ENCODE assay signal across 8 cellular contexts in the genomic region with DNA sequence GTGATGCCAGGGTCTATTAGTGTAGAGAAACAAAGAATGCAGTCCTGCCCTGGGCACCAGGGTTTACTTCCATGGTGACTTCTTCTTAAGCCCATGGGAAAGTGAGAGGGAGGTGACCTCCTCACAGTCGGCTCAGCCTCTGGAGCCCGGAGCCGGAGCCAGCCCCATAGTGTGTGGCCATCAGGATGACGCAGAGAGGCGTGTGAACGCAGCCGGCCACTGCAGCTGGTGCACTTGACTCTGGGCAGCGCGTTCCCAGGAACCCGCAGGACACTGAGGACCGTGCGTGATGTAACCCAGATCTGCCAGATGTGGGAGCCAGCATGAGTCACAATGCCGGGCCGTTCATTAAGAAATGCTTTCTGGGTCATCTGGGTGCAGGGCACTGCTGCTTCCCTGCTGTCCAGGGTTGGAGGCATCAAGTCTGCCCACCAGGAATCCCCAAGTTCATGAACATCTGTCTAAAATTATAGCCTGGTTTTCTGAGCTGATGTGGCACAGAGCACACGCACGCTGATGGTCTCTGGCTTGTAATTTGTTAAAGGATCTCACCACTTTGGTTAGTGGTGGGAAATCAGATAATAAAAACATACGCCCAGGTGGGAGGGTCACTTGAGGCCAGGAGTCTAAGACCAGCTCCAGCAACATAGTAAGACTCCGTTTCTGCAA.
DNase-seq lines count a peak whose midpoint lies in the region; ATAC-seq and TF ChIP-seq lines count a peak whose summit lies in the region.

No MANE protein-coding gene starts in this region.

- no peaks in the 10 kb centered on the region for H3K9me3 ChIP-seq in HCT116 (ENCODE audit: control insufficient read depth in 1 of 2, insufficient read depth in 1 of 2, low read depth in 1 of 2, low read length in 2 of 2)
- no peaks in the 10 kb centered on the region for H3K9me3 ChIP-seq in RWPE2 (ENCODE audit: severe bottlenecking)
- H3K9me3 ChIP-seq in esophagus muscularis mucosa = no peaks in the 10 kb centered on the region
- no peaks in the 10 kb centered on the region for H3K9me3 ChIP-seq in muscle layer of colon (ENCODE audit: low read length)

- peaks cover 18% of the 10 kb centered on the region; the same call in 1 of the 2 replicates for H3K79me2 ChIP-seq in HCT116 (ENCODE audit: insufficient read depth, low read length)

- TF ChIP-seq CTCF in HCT116 (IDR thresholded peaks at IDR 0.05 in 2 of 3, conservative IDR thresholded peaks at IDR 0.05 in 1 of 3; ENCODE audit: borderline replicate concordance in 1 of 3, insufficient read depth in 1 of 3, low read depth in 2 of 3, low read length in 2 of 3) (no peak), RWPE2 (IDR thresholded peaks at IDR 0.05; ENCODE audit: poor library complexity, severe bottlenecking) (no peak), esophagus muscularis mucosa (IDR thresholded peaks at IDR 0.05) (no peak)

- no peak overlapping the region for H2AFZ ChIP-seq in HCT116 (ENCODE audit: low read depth, low read length, poor library complexity, severe bottlenecking)

- peak; percentile 87 for TF ChIP-seq EP300 in esophagus muscularis mucosa (IDR thresholded peaks at IDR 0.05)

- no peak for TF ChIP-seq POLR2A in HCT116 (IDR thresholded peaks at IDR 0.05; ENCODE audit: borderline replicate concordance, extremely low read depth, insufficient read depth, insufficient read length)
- no peak for TF ChIP-seq POLR2A in esophagus muscularis mucosa (IDR thresholded peaks at IDR 0.05; ENCODE audit: low read depth)

- TF ChIP-seq RAD21 in HCT116 (IDR thresholded peaks at IDR 0.05; ENCODE audit: low read depth) = peak; percentile 27

- RAD21 ChIA-PET in HCT116 (lab: Charles Lee; ENCODE audit: low non-redundant PET in 1 of 2, low total read pairs in 2 of 2, uncharacterized antibody in 2 of 2, unreplicated experiment in 2 of 2) = interaction anchor here in 1 of 2 experiments (0.6 kb wide), 1 partner anchor 17 kb away, joined by 3 read pairs; no protein-coding TSS in a partner anchor

- H3K27me3 ChIP-seq in HCT116 (ENCODE audit: insufficient read depth, low read length) = no peaks in the 10 kb centered on the region
- no peaks in the 10 kb centered on the region for H3K27me3 ChIP-seq in RWPE2 (ENCODE audit: insufficient read depth, poor library complexity, severe bottlenecking)
- H3K27me3 ChIP-seq in esophagus muscularis mucosa = no peaks in the 10 kb centered on the region
- H3K27me3 ChIP-seq in muscle layer of colon (ENCODE audit: control insufficient read depth in 1 of 2, insufficient read depth in 2 of 2, low read length in 2 of 2) = no peaks in the 10 kb centered on the region

- ATAC-seq in HCT116 (peak; percentile 99), RWPE2 (ENCODE audit: low read depth) (peak; percentile 76), GM19455 (IDR thresholded peaks at IDR 0.05; ENCODE audit: unreplicated experiment) (no peak), HG03039 (IDR thresholded peaks at IDR 0.05; ENCODE audit: unreplicated experiment) (no peak)

- H3K36me3 ChIP-seq in HCT116 (ENCODE audit: control insufficient read depth in 1 of 2, insufficient read depth in 2 of 2, low read length in 2 of 2) (no peaks in the 10 kb centered on the region), RWPE2 (ENCODE audit: low read depth) (peaks cover 8% of the 10 kb centered on the region; the same call in 1 of the 2 replicates), esophagus muscularis mucosa (no peaks in the 10 kb centered on the region), muscle layer of colon (ENCODE audit: insufficient read depth, low read length) (no peaks in the 10 kb centered on the region)

- H3K4me3 ChIP-seq in HCT116 (replicated peaks in 1 of 2; ENCODE audit: low read depth in 1 of 2, low read length in 2 of 2) (peak overlapping the region; percentile 29 to 50), RWPE2 (ENCODE audit: severe bottlenecking) (no peak overlapping the region), esophagus muscularis mucosa (peak overlapping the region; percentile 26 to 45 (median 34)), muscle layer of colon (ENCODE audit: low read depth in 1 of 2, low read length in 2 of 2) (peak overlapping the region; percentile 16 to 45)

- peak overlapping the region; percentile 80 for H3K4me2 ChIP-seq in HCT116 (ENCODE audit: low read length)

- H4K20me1 ChIP-seq in HCT116 (ENCODE audit: insufficient read depth) = no peaks in the 10 kb centered on the region

- peaks cover 18 to 19% of the 10 kb centered on the region in 2 experiments for H3K4me1 ChIP-seq in HCT116 (ENCODE audit: control insufficient read depth in 1 of 2, insufficient read depth in 2 of 2, low read length in 2 of 2)
- peaks cover 5% of the 10 kb centered on the region for H3K4me1 ChIP-seq in RWPE2 (ENCODE audit: insufficient read depth, poor library complexity, severe bottlenecking)
- H3K4me1 ChIP-seq in esophagus muscularis mucosa = peaks cover 37 to 72% (median 61%) of the 10 kb centered on the region in 4 donors
- peaks cover 34% of the 10 kb centered on the region for H3K4me1 ChIP-seq in muscle layer of colon (ENCODE audit: insufficient read depth, low read length)

- BruUV-seq in HCT116 (replicated peaks; lab: Mats Ljungman, UMichigan) = no TSS peak

- WGBS in esophagus muscularis mucosa = 12% methylated on average over 12 of the region's 18 CpGs

- intact Hi-C loops in HCT116 (cut with micrococcal nuclease) (no loop called here), esophagus muscularis mucosa (cut with DNase I) (no loop called here)

- no peak overlapping the region for H3K27ac ChIP-seq in HCT116 (ENCODE audit: low read depth, low read length)
- H3K27ac ChIP-seq in RWPE2 (ENCODE audit: poor library complexity, severe bottlenecking) = no peak overlapping the region
- H3K27ac ChIP-seq in esophagus muscularis mucosa (replicated peaks in 1 of 4) = peak overlapping the region; percentile 76 to 88 (median 85)
- peak overlapping the region; percentile 55 for H3K27ac ChIP-seq in muscle layer of colon (ENCODE audit: low read depth, low read length)

- CTCF ChIA-PET in HCT116 (lab: Charles Lee) = interaction anchor here (1.9 kb wide), 1 partner anchor 16 kb away, joined by 9 read pairs; no protein-coding TSS in a partner anchor

- H3K9me2 ChIP-seq in HCT116 (ENCODE audit: insufficient read depth) = no peaks in the 10 kb centered on the region

- peak overlapping the region; percentile 34 for H3K9ac ChIP-seq in HCT116 (ENCODE audit: low read length)
- peak overlapping the region; percentile 23 for H3K9ac ChIP-seq in muscle layer of colon (ENCODE audit: low read length)

- POLR2A ChIA-PET in HCT116 (lab: Charles Lee) = interaction anchor here (0.8 to 1.5 kb wide), 3 partner anchors 9 to 112 kb away, joined by 3 to 6 read pairs (median 5); no protein-coding TSS in a partner anchor

- DNase-seq in HCT116 (ENCODE audit: low read depth, low spot score) (peak; percentile 87), RWPE2 (ENCODE audit: low spot score) (peak; percentile 68), esophagus muscularis mucosa (ENCODE audit: extremely low spot score) (peak; percentile 95)
- DNase-seq in activated naive CD4-positive, alpha-beta T cell treated with anti-CD3 and anti-CD28 coated beads, Interleukin-2, amount 50 U/mL, for 16 hours = no peak
- no peak for DNase-seq in stimulated activated naive CD4-positive, alpha-beta T cell treated with Interleukin-2 at 50 U/mL for 16 hours (lab: John Stamatoyannopoulos, UW)

TF ChIP-seq in HCT116, 20 proteins besides CTCF, POLR2A, EP300 and RAD21 (continues in another document):
- TF ChIP-seq POLR2AphosphoS5 (IDR thresholded peaks at IDR 0.05; ENCODE audit: low read depth, low read length) (peak; percentile 54), ELF1 (IDR thresholded peaks at IDR 0.05; ENCODE audit: borderline replicate concordance, low read depth) (no peak), CEBPB (IDR thresholded peaks at IDR 0.05; ENCODE audit: low read depth) (peak; percentile 91), EZH2phosphoT487 (IDR thresholded peaks at IDR 0.05; ENCODE audit: borderline replicate concordance) (no peak)
- TF ChIP-seq, protein P1, sequence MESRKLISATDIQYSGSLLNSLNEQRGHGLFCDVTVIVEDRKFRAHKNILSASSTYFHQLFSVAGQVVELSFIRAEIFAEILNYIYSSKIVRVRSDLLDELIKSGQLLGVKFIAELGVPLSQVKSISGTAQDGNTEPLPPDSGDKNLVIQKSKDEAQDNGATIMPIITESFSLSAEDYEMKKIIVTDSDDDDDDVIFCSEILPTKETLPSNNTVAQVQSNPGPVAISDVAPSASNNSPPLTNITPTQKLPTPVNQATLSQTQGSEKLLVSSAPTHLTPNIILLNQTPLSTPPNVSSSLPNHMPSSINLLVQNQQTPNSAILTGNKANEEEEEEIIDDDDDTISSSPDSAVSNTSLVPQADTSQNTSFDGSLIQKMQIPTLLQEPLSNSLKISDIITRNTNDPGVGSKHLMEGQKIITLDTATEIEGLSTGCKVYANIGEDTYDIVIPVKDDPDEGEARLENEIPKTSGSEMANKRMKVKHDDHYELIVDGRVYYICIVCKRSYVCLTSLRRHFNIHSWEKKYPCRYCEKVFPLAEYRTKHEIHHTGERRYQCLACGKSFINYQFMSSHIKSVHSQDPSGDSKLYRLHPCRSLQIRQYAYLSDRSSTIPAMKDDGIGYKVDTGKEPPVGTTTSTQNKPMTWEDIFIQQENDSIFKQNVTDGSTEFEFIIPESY (IDR thresholded peaks at IDR 0.05; ENCODE audit: extremely low read depth, insufficient replicate concordance, low read length) = no peak
- TF ChIP-seq, protein P2, sequence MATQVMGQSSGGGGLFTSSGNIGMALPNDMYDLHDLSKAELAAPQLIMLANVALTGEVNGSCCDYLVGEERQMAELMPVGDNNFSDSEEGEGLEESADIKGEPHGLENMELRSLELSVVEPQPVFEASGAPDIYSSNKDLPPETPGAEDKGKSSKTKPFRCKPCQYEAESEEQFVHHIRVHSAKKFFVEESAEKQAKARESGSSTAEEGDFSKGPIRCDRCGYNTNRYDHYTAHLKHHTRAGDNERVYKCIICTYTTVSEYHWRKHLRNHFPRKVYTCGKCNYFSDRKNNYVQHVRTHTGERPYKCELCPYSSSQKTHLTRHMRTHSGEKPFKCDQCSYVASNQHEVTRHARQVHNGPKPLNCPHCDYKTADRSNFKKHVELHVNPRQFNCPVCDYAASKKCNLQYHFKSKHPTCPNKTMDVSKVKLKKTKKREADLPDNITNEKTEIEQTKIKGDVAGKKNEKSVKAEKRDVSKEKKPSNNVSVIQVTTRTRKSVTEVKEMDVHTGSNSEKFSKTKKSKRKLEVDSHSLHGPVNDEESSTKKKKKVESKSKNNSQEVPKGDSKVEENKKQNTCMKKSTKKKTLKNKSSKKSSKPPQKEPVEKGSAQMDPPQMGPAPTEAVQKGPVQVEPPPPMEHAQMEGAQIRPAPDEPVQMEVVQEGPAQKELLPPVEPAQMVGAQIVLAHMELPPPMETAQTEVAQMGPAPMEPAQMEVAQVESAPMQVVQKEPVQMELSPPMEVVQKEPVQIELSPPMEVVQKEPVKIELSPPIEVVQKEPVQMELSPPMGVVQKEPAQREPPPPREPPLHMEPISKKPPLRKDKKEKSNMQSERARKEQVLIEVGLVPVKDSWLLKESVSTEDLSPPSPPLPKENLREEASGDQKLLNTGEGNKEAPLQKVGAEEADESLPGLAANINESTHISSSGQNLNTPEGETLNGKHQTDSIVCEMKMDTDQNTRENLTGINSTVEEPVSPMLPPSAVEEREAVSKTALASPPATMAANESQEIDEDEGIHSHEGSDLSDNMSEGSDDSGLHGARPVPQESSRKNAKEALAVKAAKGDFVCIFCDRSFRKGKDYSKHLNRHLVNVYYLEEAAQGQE (IDR thresholded peaks at IDR 0.05; ENCODE audit: low read depth) = no peak

Comparison
In these comparisons a context has a peak if more than half of its experiments do, and no peak if none do; other contexts are left out.
1. ATAC-seq: peak in HCT116 (single experiment) and RWPE2 (single experiment); none in GM19455 (single experiment) and HG03039 (single experiment).
2. DNase-seq: peak in HCT116 (single experiment), RWPE2 (single experiment) and esophagus muscularis mucosa (single experiment); none in activated naive CD4-positive, alpha-beta T cell treated with anti-CD3 and anti-CD28 coated beads, Interleukin-2, amount 50 U/mL, for 16 hours (single experiment) and stimulated activated naive CD4-positive, alpha-beta T cell treated with Interleukin-2 at 50 U/mL for 16 hours (single experiment).
3. H3K27ac ChIP-seq: peak in esophagus muscularis mucosa (4 of 4) and muscle layer of colon (single experiment); none in HCT116 (single experiment) and RWPE2 (single experiment).